ENCODE assay signal across 10 cellular contexts in the genomic region with DNA sequence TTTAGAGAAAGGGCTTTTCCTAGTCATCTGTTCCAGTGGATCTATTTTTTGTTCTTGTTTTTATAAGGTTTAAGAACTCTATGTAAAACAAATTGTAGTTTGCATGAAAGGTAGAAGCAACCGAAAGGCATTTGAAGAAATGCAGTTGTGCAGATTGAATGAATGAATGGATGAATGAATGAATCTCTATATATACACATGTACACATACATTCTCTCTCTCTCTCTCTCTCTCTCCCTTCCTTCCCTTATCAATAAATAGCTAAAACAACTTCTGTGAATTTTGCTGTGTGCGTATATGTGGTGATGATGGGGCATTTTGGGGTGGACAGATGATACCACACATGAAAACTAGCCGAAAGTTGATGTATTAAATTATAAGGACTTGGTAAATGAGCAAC.
"Had no signal": no experiment of that assay in that cellular context is flagged by ENCODE, and none has a peak within 500 bp of the region (broad histone marks: within the 10 kb centered on the region; RNA-seq: fewer than 3 reads in every experiment).

No MANE protein-coding gene starts in this region.

- H3K4me1 ChIP-seq: HAP-1 had no signal

- H3K4me3 ChIP-seq: GM23248, HAP-1 had no signal

- FAIRE-seq: HTR-8/SVneo had no signal

- H3K4me2 ChIP-seq: KMS-11 had no signal

- H3K9me3 ChIP-seq: HAP-1 had no signal

- H2AFZ ChIP-seq: GM23248 had no signal

- H3K27ac ChIP-seq: GM23248, KMS-11 had no signal

- DNase-seq: GM23248, GOT3, H7, IMR-90, Karpas-422, KBM-7 had no signal

- ATAC-seq: HCT116 had no signal

- H3K9ac ChIP-seq: GM23248, KMS-11 had no signal
